In genomic region chr5:2021484-2022176, GRCh38 we compare ENCODE assay signal across 20 cellular contexts.
"Had no signal": no experiment of that assay in that cellular context is flagged by ENCODE, and none has a peak within 500 bp of the region (broad histone marks: within the 10 kb centered on the region; RNA-seq: fewer than 3 reads in every experiment).

No MANE protein-coding gene starts in this region.

- H3K27ac Mint-ChIP-seq: dendritic cell treated with granulocyte-macrophage colony-stimulating factor and Interleukin-4, amounts not matched to agents 40 ng/mL and 50 ng/mL, for 4 days; naive thymus-derived CD4-positive, alpha-beta T cell; nephron; neural progenitor cell had no signal

- H3K4me1 Mint-ChIP-seq: central memory CD8-positive, alpha-beta T cell; naive thymus-derived CD4-positive, alpha-beta T cell; nephron; neural progenitor cell had no signal

- DNase-seq: colonic mucosa; effector memory CD4-positive, alpha-beta T cell; kidney; mesenchymal stem cell; midbrain; naive thymus-derived CD4-positive, alpha-beta T cell; nucleus accumbens; right cardiac atrium; sigmoid colon; stimulated activated CD4-positive, alpha-beta T cell treated with anti-CD3 and anti-CD28 coated beads, Interleukin-4, amount 100 ng/mL, for 4 hours; stimulated activated naive CD4-positive, alpha-beta T cell; stomach; thyroid gland; trophoblast cell had no signal

- H3K36me3 Mint-ChIP-seq: naive thymus-derived CD4-positive, alpha-beta T cell; neural progenitor cell had no signal

- H3K27me3 ChIP-seq: colonic mucosa, sigmoid colon, thyroid gland had no signal

- H3K27ac ChIP-seq: colonic mucosa, neural progenitor cell, prostate gland, sigmoid colon, stomach, thyroid gland had no signal

- H3K36me3 ChIP-seq: colonic mucosa, neural progenitor cell, prostate gland, sigmoid colon, stomach, thyroid gland had no signal

- H3K4me3 ChIP-seq: colonic mucosa, neural progenitor cell, prostate gland, sigmoid colon, stomach, thyroid gland had no signal

- H3K4me1 ChIP-seq: colonic mucosa, neural progenitor cell, prostate gland, sigmoid colon, stomach, thyroid gland had no signal

- H3K9me3 Mint-ChIP-seq: central memory CD8-positive, alpha-beta T cell; dendritic cell treated with granulocyte-macrophage colony-stimulating factor and Interleukin-4, amounts not matched to agents 40 ng/mL and 50 ng/mL, for 4 days had no signal

- ATAC-seq: left lobe of liver; naive thymus-derived CD4-positive, alpha-beta T cell; right cardiac atrium had no signal

- H3K4me3 Mint-ChIP-seq: central memory CD8-positive, alpha-beta T cell; dendritic cell treated with granulocyte-macrophage colony-stimulating factor and Interleukin-4, amounts not matched to agents 40 ng/mL and 50 ng/mL, for 4 days; naive thymus-derived CD4-positive, alpha-beta T cell; nephron; neural progenitor cell had no signal

- H3K9me3 ChIP-seq: colonic mucosa, prostate gland, stomach, thyroid gland had no signal
